ENCODE assay signal across 2 cellular contexts in the genomic region with DNA sequence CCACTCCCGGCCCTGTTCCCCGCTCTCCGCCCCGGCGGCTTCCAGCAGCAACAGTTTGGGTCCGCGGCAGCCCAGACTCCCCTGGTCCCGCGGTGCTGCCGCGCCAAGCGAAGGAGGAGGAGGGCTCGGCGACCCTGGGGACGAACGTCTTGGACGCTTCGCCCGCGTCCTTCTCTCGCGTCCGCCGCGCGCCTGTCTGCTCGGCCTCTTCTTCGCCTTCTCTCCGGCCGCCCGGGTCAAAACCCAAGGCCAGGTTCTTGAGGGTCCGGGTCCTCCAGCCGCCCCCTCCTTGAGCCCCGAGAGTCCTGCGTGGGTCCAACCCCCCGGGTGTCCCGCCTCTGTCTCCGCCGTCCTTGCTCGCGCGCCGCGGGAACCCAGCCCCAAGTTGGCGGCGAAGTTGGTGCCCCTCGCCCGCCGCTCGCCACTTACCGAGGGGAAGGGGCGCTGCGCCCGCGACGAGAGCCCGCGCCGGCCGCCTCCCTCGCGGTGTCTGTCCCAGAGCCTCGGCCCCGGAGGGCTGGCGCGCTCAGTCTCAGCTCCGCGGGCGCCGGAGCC.
A peak's percentile ranks its signal among the peaks of the same experiment; 100 is the strongest.
TF ChIP-seq lines count a peak whose summit lies in the region.

No MANE protein-coding gene starts in this region.

TF ChIP-seq in Ishikawa, 13 proteins besides CTCF, POLR2A, EP300 and RAD21:
- TF ChIP-seq USF1 (IDR thresholded peaks at IDR 0.05) (no peak), TAF1 (IDR thresholded peaks at IDR 0.05; ENCODE audit: low read depth) (0 out of 2 replicates have a peak, but pooled peaks have one; percentile 10)

TF ChIP-seq in endothelial cell of umbilical vein, 7 proteins besides CTCF, POLR2A, EP300 and RAD21:
- TF ChIP-seq GATA2 (IDR thresholded peaks at IDR 0.05; ENCODE audit: insufficient read depth, insufficient read length, low read depth, low read length) (no peak), EZH2 (IDR thresholded peaks at IDR 0.05; ENCODE audit: borderline replicate concordance, low read depth, low read length, severe bottlenecking) (peak; percentile 95)
